ENCODE assay signal across 22 cellular contexts in genomic region chr2:102661846-102662245, GRCh38. TPM values are rescaled to one million over a fixed set of nuclear protein-coding genes. Genes with fewer than 3 reads are reported as not detected.
DNase-seq lines count a peak whose midpoint lies in the region; ATAC-seq, FAIRE-seq and TF ChIP-seq lines count a peak whose summit lies in the region.
"Had no signal": no experiment of that assay in that cellular context is flagged by ENCODE, and none has a peak within 500 bp of the region (broad histone marks: within the 10 kb centered on the region; RNA-seq: fewer than 3 reads in every experiment).

No MANE protein-coding gene starts in this region.

- intact Hi-C loops in mammary epithelial cell (cut with micrococcal nuclease), result no loop called here
- intact Hi-C loops in breast epithelium (cut with DNase I; ENCODE audit: low total_unique reads), result no loop called here
- intact Hi-C loops in PC-3 (cut with micrococcal nuclease), result no loop called here
- intact Hi-C loops in transverse colon (cut with DNase I; ENCODE audit: low total_unique reads), result no loop called here

- no peak overlapping the region for H3K4ac ChIP-seq in mesendoderm (ENCODE audit: low read depth, low read length)

- H3K56ac ChIP-seq in mesendoderm (ENCODE audit: low read length), result no peak overlapping the region

- H3K23ac ChIP-seq in mesendoderm (ENCODE audit: low read length), result no peak overlapping the region

- no peak overlapping the region for H4K8ac ChIP-seq in mesendoderm (ENCODE audit: low read depth, low read length)

- TF ChIP-seq EP300 in transverse colon (IDR thresholded peaks at IDR 0.05; ENCODE audit: low read depth), result no peak

- TF ChIP-seq POLR2A in breast epithelium (IDR thresholded peaks at IDR 0.05) (no peak), transverse colon (IDR thresholded peaks at IDR 0.05) (no peak), GM12891 (IDR thresholded peaks at IDR 0.05; ENCODE audit: low read depth, low read length) (no peak)

- BruUV-seq in mammary epithelial cell (replicated peaks; lab: Mats Ljungman, UMichigan), result no TSS peak
- no TSS peak for BruUV-seq in PC-3 (replicated peaks; lab: Mats Ljungman, UMichigan)

- H3K36me3 ChIP-seq in mammary epithelial cell (ENCODE audit: insufficient read depth, low read length) (no peaks in the 10 kb centered on the region), breast epithelium (no peaks in the 10 kb centered on the region), PC-3 (ENCODE audit: low read depth, low read length) (no peaks in the 10 kb centered on the region), mesendoderm (ENCODE audit: control insufficient read depth, insufficient read depth, low read length) (no peaks in the 10 kb centered on the region), transverse colon (no peaks in the 10 kb centered on the region)

- POLR2A ChIA-PET in PC-3 (lab: Charles Lee; ENCODE audit: unreplicated experiment), result no interaction called here

- H2AK5ac ChIP-seq in mesendoderm (ENCODE audit: low read length), result no peak overlapping the region

- H3K4me1 ChIP-seq in mammary epithelial cell (ENCODE audit: insufficient read depth, low read length) (peaks cover 22% of the 10 kb centered on the region), breast epithelium (no peaks in the 10 kb centered on the region), PC-3 (ENCODE audit: insufficient read depth, low read length) (peaks cover 57% of the 10 kb centered on the region), mesendoderm (ENCODE audit: control insufficient read depth, low read depth, low read length) (no peaks in the 10 kb centered on the region), transverse colon (peaks cover 3 to 39% (median 21%) of the 10 kb centered on the region in 4 donors)

- no peak overlapping the region for H2BK120ac ChIP-seq in mesendoderm (ENCODE audit: low read depth, low read length)

- H2AFZ ChIP-seq in mammary epithelial cell (ENCODE audit: low read depth, low read length) (peak overlapping the region; percentile 8), PC-3 (ENCODE audit: low read length) (no peak overlapping the region)

- WGBS in mammary epithelial cell (ENCODE audit: low coverage, missing lambda C conversion rate), result 37% methylated on average over 5 of the region's 5 CpGs
- WGBS in mesendoderm (ENCODE audit: extremely low coverage, insufficient coverage, low lambda C conversion rate), result no CpG with 5 or more reads among the region's 5 CpGs
- WGBS in transverse colon (ENCODE audit: low coverage in 1 of 2), 2 donors, result 38 to 64% methylated on average over 5 of the region's 5 CpGs

- FAIRE-seq in GM12891 (lab: Jason Lieb, UNC), result no peak
- FAIRE-seq: G401.6 had no signal

- H3K9ac ChIP-seq in mammary epithelial cell (ENCODE audit: insufficient read depth, low read length) (no peak overlapping the region), PC-3 (ENCODE audit: low read length) (no peak overlapping the region), mesendoderm (ENCODE audit: low read length) (no peak overlapping the region)

- H3K27ac ChIP-seq in mammary epithelial cell (ENCODE audit: insufficient read depth, low read depth, low read length) (no peak overlapping the region), breast epithelium (no peak overlapping the region), PC-3 (ENCODE audit: low read length) (peak overlapping the region; percentile 94; the same call in 1 of the 2 replicates), mesendoderm (ENCODE audit: low read depth, low read length) (no peak overlapping the region), transverse colon (peak overlapping the region in 3 of 4 donors; percentile 60 to 65 (median 63))
- H3K27ac ChIP-seq: C4-2B had no signal

- dilution Hi-C loops in mammary epithelial cell (cut with HindIII; ENCODE audit: low sequenced_read_pairs), result no loop called here

- no peak overlapping the region for H3K18ac ChIP-seq in mesendoderm (ENCODE audit: low read length)

- H3K4me2 ChIP-seq in mammary epithelial cell (ENCODE audit: insufficient read depth, low read depth, low read length) (no peak overlapping the region), PC-3 (ENCODE audit: low read length) (no peak overlapping the region), mesendoderm (ENCODE audit: low read length) (no peak overlapping the region)

- no peak overlapping the region for H2BK15ac ChIP-seq in mesendoderm (replicated peaks; ENCODE audit: low read depth)

- ATAC-seq in PC-3, result no peak
- ATAC-seq: SK-N-SH treated with all-trans-retinoic acid at 6 μM for 48 hours had no signal

- no peaks in the 10 kb centered on the region for H3K9me3 ChIP-seq in mammary epithelial cell (replicated peaks; ENCODE audit: insufficient read depth, low read length)
- H3K9me3 ChIP-seq in breast epithelium, result no peaks in the 10 kb centered on the region
- no peaks in the 10 kb centered on the region for H3K9me3 ChIP-seq in PC-3 (ENCODE audit: low read length)
- H3K9me3 ChIP-seq in transverse colon, result no peaks in the 10 kb centered on the region

- no peaks in the 10 kb centered on the region for H3K79me1 ChIP-seq in mesendoderm (ENCODE audit: low read length)

- no peaks in the 10 kb centered on the region for H3K9me2 ChIP-seq in PC-3 (replicated peaks; ENCODE audit: low read length)

- DNase-seq in mammary epithelial cell (peak; percentile 66), breast epithelium (ENCODE audit: low spot score in 2 of 2) (no peak), PC-3 (peak; percentile 34), mesendoderm (peak; percentile 73), transverse colon (no peak), HCEC 1CT (no peak), GM12891 (ENCODE audit: insufficient read length, low spot score) (no peak), NCI-H1092 (lab: John Stamatoyannopoulos, UW) (no peak)
- DNase-seq: ACHN, DMS 273 treated with DMSO at 0.1 percent for 48 hours, DND-41, H9, IMR-90, NCI-H1417 treated with DMSO at 0.1 percent for 48 hours, NCI-H1930, NCI-H2171, NCI-H69, RPMI8226, SHP77 treated with DMSO at 0.1 percent for 48 hours had no signal

- in situ Hi-C loops in mammary epithelial cell (cut with MboI; ENCODE audit: low sequenced_read_pairs in 2 of 2), result no loop called here
- in situ Hi-C loops in transverse colon (cut with MboI; ENCODE audit: low pct_ligation_motif_present in 1 of 4, low pct_unique_long_range_greater_than_20kb in 1 of 4, low sequenced_read_pairs in 3 of 4), result no loop called here

- H3K79me2 ChIP-seq in mammary epithelial cell (ENCODE audit: insufficient read depth, low read length) (no peaks in the 10 kb centered on the region), PC-3 (ENCODE audit: low read length) (no peaks in the 10 kb centered on the region), mesendoderm (ENCODE audit: control insufficient read depth, insufficient read depth, low read length) (no peaks in the 10 kb centered on the region)

- no peaks in the 10 kb centered on the region for H3K27me3 ChIP-seq in mammary epithelial cell (ENCODE audit: insufficient read depth, low read length)
- no peaks in the 10 kb centered on the region for H3K27me3 ChIP-seq in breast epithelium
- no peaks in the 10 kb centered on the region for H3K27me3 ChIP-seq in PC-3 (ENCODE audit: low read length)
- no peaks in the 10 kb centered on the region for H3K27me3 ChIP-seq in mesendoderm (ENCODE audit: insufficient read depth, low read length, poor library complexity)
- H3K27me3 ChIP-seq in transverse colon, result no peaks in the 10 kb centered on the region

- H3F3A ChIP-seq in PC-3 (ENCODE audit: low read length, unreplicated experiment), result peaks cover 4% of the 10 kb centered on the region

- H4K20me1 ChIP-seq in mammary epithelial cell (ENCODE audit: insufficient read depth, low read length) (no peaks in the 10 kb centered on the region), PC-3 (ENCODE audit: low read length) (no peaks in the 10 kb centered on the region)

- CTCF ChIA-PET in mammary epithelial cell (lab: Charles Lee; ENCODE audit: low non-redundant PET) (no interaction called here), PC-3 (lab: Charles Lee) (no interaction called here)

- H4K5ac ChIP-seq in mesendoderm (ENCODE audit: low read length), result no peak overlapping the region

- H3K4me3 ChIP-seq in mammary epithelial cell (replicated peaks in 1 of 3; ENCODE audit: insufficient read depth in 1 of 3, low read depth in 2 of 3, low read length in 3 of 3), result no peak overlapping the region
- no peak overlapping the region for H3K4me3 ChIP-seq in breast epithelium
- no peak overlapping the region for H3K4me3 ChIP-seq in PC-3 (ENCODE audit: low read length)
- no peak overlapping the region for H3K4me3 ChIP-seq in mesendoderm (ENCODE audit: low read length)
- H3K4me3 ChIP-seq in transverse colon, result no peak overlapping the region

- no peak for TF ChIP-seq CTCF in mammary epithelial cell (conservative IDR thresholded peaks at IDR 0.05 in 1 of 2, IDR thresholded peaks at IDR 0.05 in 1 of 2; ENCODE audit: extremely low read depth in 1 of 2, insufficient read depth in 1 of 2, low read depth in 1 of 2, low read length in 2 of 2)
- no peak for TF ChIP-seq CTCF in breast epithelium (IDR thresholded peaks at IDR 0.05)
- TF ChIP-seq CTCF in PC-3 (conservative IDR thresholded peaks at IDR 0.05; ENCODE audit: low read depth, low read length), result no peak
- TF ChIP-seq CTCF in transverse colon (IDR thresholded peaks at IDR 0.05), result no peak

- H2BK5ac ChIP-seq in mesendoderm (ENCODE audit: low read length), result no peak overlapping the region

TF ChIP-seq in GM12891, 5 proteins besides CTCF, POLR2A, EP300 and RAD21:
- TF ChIP-seq TAF1 (IDR thresholded peaks at IDR 0.05; ENCODE audit: low read depth, low read length), result no peak
- no peak for TF ChIP-seq POU2F2 (IDR thresholded peaks at IDR 0.05; ENCODE audit: low read depth, low read length)
- no peak for TF ChIP-seq PAX5 (IDR thresholded peaks at IDR 0.05; ENCODE audit: insufficient read depth, low read length, severe bottlenecking)
- TF ChIP-seq SPI1 (IDR thresholded peaks at IDR 0.05; ENCODE audit: low read depth, low read length), result no peak
- TF ChIP-seq POLR2AphosphoS5 (IDR thresholded peaks at IDR 0.05; ENCODE audit: low read depth, low read length), result no peak
TF ChIP-seq in GM12891: peak in this region for 0.

RNA-seq across cellular contexts. Expression of gene SLC9A2, which starts 42.5 kb away (rescaled TPM):
- total RNA-seq in mammary epithelial cell (under 1 TPM; 0.33 to 0.52 TPM), breast epithelium (under 1 TPM; 0.16 to 0.98 (median 0.73) TPM), PC-3 (2014; rRNA removed) (7.1 and 8.8 TPM in 2 replicates), transverse colon (100 to 1,000 TPM in 1 of 4 donors, 10 to 100 TPM in 3; 61.7 to 151 (median 80.6) TPM)
- polyA plus RNA-seq in mammary epithelial cell, result 0.44 TPM
- polyA minus RNA-seq in mammary epithelial cell, result 0.62 TPM
- 0.10 TPM for polyA plus RNA-seq in mesendoderm (2013, experiment 1 of 2)
- polyA plus RNA-seq in mesendoderm (2013, experiment 2 of 2), result 0.13 TPM
- polyA plus RNA-seq in GM12891 (2012; ENCODE audit: low read depth, missing spikeins), result 0.23 TPM
- total RNA-seq: IMR-90 had no signal
- polyA plus RNA-seq: IMR-90 had no signal

Comparison
In these comparisons a context has a peak if more than half of its experiments do, and no peak if none do; other contexts are left out.
1. DNase-seq: peak in mammary epithelial cell (single experiment), PC-3 (single experiment) and mesendoderm (single experiment); none in breast epithelium (0 of 2), transverse colon (single experiment), HCEC 1CT (single experiment), GM12891 (single experiment) and NCI-H1092 (single experiment).
2. H3K27ac ChIP-seq: peak in PC-3 (single experiment) and transverse colon (3 of 4); none in mammary epithelial cell (single experiment), breast epithelium (0 of 2) and mesendoderm (single experiment).